Comparison of ENCODE assay signal across 1 cellular context in the genomic region with DNA sequence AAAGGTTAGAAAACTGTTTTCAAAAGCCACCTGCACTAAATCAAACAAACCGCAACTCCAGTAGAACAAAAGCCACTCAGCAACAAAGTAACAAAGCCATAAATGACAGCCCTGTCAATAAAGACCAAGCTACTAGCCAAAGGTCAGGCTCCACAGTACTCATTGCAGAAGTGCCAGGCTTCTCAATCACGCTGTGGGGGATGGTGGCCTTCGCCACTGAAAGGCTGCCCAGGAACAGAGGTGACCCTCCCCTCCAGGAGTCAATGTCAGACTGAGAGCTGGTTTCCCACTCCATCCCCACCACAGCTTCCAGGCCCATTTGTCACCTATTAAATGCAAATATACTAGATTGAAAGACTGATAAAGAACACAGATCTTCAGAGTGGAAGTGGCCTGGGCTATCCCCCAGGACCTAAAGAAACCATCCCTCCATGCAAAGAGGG.
TF ChIP-seq lines count a peak whose summit lies in the region.

No MANE protein-coding gene starts in this region.

TF ChIP-seq in HepG2, 621 proteins besides CTCF, POLR2A, EP300 and RAD21 (continued from another document and continues in another):
- TF ChIP-seq, protein P1, sequence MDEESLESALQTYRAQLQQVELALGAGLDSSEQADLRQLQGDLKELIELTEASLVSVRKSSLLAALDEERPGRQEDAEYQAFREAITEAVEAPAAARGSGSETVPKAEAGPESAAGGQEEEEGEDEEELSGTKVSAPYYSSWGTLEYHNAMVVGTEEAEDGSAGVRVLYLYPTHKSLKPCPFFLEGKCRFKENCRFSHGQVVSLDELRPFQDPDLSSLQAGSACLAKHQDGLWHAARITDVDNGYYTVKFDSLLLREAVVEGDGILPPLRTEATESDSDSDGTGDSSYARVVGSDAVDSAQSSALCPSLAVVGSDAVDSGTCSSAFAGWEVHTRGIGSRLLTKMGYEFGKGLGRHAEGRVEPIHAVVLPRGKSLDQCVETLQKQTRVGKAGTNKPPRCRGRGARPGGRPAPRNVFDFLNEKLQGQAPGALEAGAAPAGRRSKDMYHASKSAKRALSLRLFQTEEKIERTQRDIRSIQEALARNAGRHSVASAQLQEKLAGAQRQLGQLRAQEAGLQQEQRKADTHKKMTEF (CRISPR knock-in tag; IDR thresholded peaks at IDR 0.05): peak; percentile 83
- TF ChIP-seq ISL2 (CRISPR knock-in tag; IDR thresholded peaks at IDR 0.05): peak; percentile 95
- TF ChIP-seq ZNF572 (CRISPR knock-in tag; IDR thresholded peaks at IDR 0.05): no peak
- TF ChIP-seq ZNF557 (CRISPR knock-in tag; IDR thresholded peaks at IDR 0.05): 0 out of 2 replicates have a peak, but pooled peaks have one; percentile 76
- peak; percentile 89 for TF ChIP-seq HHEX (CRISPR knock-in tag; IDR thresholded peaks at IDR 0.05)
- TF ChIP-seq ZNF644 (CRISPR knock-in tag; IDR thresholded peaks at IDR 0.05; ENCODE audit: low read depth): peak; percentile 87
- peak; percentile 97 for TF ChIP-seq ZSCAN9 (CRISPR knock-in tag; IDR thresholded peaks at IDR 0.05; ENCODE audit: borderline replicate concordance)
- no peak for TF ChIP-seq KLF9 (CRISPR knock-in tag; IDR thresholded peaks at IDR 0.05; ENCODE audit: low read depth)
- 0 out of 2 replicates have a peak, but pooled peaks have one; percentile 59 for TF ChIP-seq CHD2 (IDR thresholded peaks at IDR 0.05; ENCODE audit: low read depth, low read length)
- peak in 1 of 2 experiments; percentile 22; a peak in 1 of 4 replicates for TF ChIP-seq MAFK (conservative IDR thresholded peaks at IDR 0.05 in 1 of 2, IDR thresholded peaks at IDR 0.05 in 1 of 2; ENCODE audit: low read length in 2 of 2)
- peak; percentile 79; the same call in 1 of the 2 replicates for TF ChIP-seq TBX3 (IDR thresholded peaks at IDR 0.05; ENCODE audit: borderline replicate concordance)
- no peak for TF ChIP-seq ZSCAN22 (CRISPR knock-in tag; IDR thresholded peaks at IDR 0.05)
- TF ChIP-seq, protein P2, sequence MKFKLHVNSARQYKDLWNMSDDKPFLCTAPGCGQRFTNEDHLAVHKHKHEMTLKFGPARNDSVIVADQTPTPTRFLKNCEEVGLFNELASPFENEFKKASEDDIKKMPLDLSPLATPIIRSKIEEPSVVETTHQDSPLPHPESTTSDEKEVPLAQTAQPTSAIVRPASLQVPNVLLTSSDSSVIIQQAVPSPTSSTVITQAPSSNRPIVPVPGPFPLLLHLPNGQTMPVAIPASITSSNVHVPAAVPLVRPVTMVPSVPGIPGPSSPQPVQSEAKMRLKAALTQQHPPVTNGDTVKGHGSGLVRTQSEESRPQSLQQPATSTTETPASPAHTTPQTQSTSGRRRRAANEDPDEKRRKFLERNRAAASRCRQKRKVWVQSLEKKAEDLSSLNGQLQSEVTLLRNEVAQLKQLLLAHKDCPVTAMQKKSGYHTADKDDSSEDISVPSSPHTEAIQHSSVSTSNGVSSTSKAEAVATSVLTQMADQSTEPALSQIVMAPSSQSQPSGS (CRISPR knock-in tag; IDR thresholded peaks at IDR 0.05): peak; percentile 79; the same call in 1 of the 2 replicates
- TF ChIP-seq ZSCAN21 (CRISPR knock-in tag; IDR thresholded peaks at IDR 0.05; ENCODE audit: borderline replicate concordance): peak; percentile 79
- TF ChIP-seq MIXL1 (CRISPR knock-in tag; IDR thresholded peaks at IDR 0.05): peak; percentile 93
- peak; percentile 53; the same call in 1 of the 2 replicates for TF ChIP-seq ZNF335 (CRISPR knock-in tag; IDR thresholded peaks at IDR 0.05)
- TF ChIP-seq ZNF24 (IDR thresholded peaks at IDR 0.05): peak; percentile 68; the same call in 1 of the 2 replicates
- TF ChIP-seq, protein P3, sequence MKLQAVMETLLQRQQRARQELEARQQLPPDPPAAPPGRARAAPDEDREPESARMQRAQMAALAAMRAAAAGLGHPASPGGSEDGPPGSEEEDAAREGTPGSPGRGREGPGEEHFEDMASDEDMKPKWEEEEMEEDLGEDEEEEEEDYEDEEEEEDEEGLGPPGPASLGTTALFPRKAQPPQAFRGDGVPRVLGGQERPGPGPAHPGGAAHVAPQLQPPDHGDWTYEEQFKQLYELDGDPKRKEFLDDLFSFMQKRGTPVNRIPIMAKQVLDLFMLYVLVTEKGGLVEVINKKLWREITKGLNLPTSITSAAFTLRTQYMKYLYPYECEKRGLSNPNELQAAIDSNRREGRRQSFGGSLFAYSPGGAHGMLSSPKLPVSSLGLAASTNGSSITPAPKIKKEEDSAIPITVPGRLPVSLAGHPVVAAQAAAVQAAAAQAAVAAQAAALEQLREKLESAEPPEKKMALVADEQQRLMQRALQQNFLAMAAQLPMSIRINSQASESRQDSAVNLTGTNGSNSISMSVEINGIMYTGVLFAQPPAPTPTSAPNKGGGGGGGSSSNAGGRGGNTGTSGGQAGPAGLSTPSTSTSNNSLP (IDR thresholded peaks at IDR 0.05; ENCODE audit: low read depth, low read length): peak; percentile 78; the same call in 1 of the 2 replicates
- TF ChIP-seq NCOA2 (CRISPR knock-in tag; IDR thresholded peaks at IDR 0.05): peak; percentile 89
- TF ChIP-seq, protein P4, sequence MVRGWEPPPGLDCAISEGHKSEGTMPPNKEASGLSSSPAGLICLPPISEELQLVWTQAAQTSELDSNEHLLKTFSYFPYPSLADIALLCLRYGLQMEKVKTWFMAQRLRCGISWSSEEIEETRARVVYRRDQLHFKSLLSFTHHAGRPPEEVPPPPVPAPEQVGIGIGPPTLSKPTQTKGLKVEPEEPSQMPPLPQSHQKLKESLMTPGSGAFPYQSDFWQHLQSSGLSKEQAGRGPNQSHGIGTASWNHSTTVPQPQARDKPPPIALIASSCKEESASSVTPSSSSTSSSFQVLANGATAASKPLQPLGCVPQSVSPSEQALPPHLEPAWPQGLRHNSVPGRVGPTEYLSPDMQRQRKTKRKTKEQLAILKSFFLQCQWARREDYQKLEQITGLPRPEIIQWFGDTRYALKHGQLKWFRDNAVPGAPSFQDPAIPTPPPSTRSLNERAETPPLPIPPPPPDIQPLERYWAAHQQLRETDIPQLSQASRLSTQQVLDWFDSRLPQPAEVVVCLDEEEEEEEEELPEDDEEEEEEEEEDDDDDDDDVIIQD (CRISPR knock-in tag; IDR thresholded peaks at IDR 0.05; ENCODE audit: low read depth): peak; percentile 71; the same call in 1 of the 2 replicates
- peak; percentile 75 for TF ChIP-seq PITX1 (CRISPR knock-in tag; IDR thresholded peaks at IDR 0.05)
- no peak for TF ChIP-seq LCORL (IDR thresholded peaks at IDR 0.05)
- 0 out of 2 replicates have a peak, but pooled peaks have one; percentile 60 for TF ChIP-seq LCORL (CRISPR knock-in tag; IDR thresholded peaks at IDR 0.05)
- TF ChIP-seq TMF1 (CRISPR knock-in tag; IDR thresholded peaks at IDR 0.05; ENCODE audit: low read depth): no peak
- TF ChIP-seq RCOR2 (CRISPR knock-in tag; IDR thresholded peaks at IDR 0.05): peak; percentile 57
- TF ChIP-seq, protein P5, sequence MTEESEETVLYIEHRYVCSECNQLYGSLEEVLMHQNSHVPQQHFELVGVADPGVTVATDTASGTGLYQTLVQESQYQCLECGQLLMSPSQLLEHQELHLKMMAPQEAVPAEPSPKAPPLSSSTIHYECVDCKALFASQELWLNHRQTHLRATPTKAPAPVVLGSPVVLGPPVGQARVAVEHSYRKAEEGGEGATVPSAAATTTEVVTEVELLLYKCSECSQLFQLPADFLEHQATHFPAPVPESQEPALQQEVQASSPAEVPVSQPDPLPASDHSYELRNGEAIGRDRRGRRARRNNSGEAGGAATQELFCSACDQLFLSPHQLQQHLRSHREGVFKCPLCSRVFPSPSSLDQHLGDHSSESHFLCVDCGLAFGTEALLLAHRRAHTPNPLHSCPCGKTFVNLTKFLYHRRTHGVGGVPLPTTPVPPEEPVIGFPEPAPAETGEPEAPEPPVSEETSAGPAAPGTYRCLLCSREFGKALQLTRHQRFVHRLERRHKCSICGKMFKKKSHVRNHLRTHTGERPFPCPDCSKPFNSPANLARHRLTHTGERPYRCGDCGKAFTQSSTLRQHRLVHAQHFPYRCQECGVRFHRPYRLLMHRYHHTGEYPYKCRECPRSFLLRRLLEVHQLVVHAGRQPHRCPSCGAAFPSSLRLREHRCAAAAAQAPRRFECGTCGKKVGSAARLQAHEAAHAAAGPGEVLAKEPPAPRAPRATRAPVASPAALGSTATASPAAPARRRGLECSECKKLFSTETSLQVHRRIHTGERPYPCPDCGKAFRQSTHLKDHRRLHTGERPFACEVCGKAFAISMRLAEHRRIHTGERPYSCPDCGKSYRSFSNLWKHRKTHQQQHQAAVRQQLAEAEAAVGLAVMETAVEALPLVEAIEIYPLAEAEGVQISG (CRISPR knock-in tag; IDR thresholded peaks at IDR 0.05): peak; percentile 75
- peak; percentile 87 for TF ChIP-seq TBX2 (CRISPR knock-in tag; IDR thresholded peaks at IDR 0.05; ENCODE audit: borderline replicate concordance)
- TF ChIP-seq, protein P6, sequence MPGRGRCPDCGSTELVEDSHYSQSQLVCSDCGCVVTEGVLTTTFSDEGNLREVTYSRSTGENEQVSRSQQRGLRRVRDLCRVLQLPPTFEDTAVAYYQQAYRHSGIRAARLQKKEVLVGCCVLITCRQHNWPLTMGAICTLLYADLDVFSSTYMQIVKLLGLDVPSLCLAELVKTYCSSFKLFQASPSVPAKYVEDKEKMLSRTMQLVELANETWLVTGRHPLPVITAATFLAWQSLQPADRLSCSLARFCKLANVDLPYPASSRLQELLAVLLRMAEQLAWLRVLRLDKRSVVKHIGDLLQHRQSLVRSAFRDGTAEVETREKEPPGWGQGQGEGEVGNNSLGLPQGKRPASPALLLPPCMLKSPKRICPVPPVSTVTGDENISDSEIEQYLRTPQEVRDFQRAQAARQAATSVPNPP (CRISPR knock-in tag; IDR thresholded peaks at IDR 0.05): no peak
- TF ChIP-seq KDM3A (CRISPR knock-in tag; IDR thresholded peaks at IDR 0.05; ENCODE audit: low read depth): 0 out of 2 replicates have a peak, but pooled peaks have one; percentile 69
- 0 out of 2 replicates have a peak, but pooled peaks have one; percentile 59 for TF ChIP-seq SMARCC2 (IDR thresholded peaks at IDR 0.05)
- TF ChIP-seq BCL6 (CRISPR knock-in tag; IDR thresholded peaks at IDR 0.05): peak; percentile 97
- no peak for TF ChIP-seq AHR (CRISPR knock-in tag; IDR thresholded peaks at IDR 0.05)
- peak; percentile 85 for TF ChIP-seq XRCC5 (optimal IDR thresholded peaks at IDR 0.05; ENCODE audit: low read length)
- peak; percentile 83 for TF ChIP-seq CEBPG (CRISPR knock-in tag; IDR thresholded peaks at IDR 0.05)
- TF ChIP-seq, protein P7, sequence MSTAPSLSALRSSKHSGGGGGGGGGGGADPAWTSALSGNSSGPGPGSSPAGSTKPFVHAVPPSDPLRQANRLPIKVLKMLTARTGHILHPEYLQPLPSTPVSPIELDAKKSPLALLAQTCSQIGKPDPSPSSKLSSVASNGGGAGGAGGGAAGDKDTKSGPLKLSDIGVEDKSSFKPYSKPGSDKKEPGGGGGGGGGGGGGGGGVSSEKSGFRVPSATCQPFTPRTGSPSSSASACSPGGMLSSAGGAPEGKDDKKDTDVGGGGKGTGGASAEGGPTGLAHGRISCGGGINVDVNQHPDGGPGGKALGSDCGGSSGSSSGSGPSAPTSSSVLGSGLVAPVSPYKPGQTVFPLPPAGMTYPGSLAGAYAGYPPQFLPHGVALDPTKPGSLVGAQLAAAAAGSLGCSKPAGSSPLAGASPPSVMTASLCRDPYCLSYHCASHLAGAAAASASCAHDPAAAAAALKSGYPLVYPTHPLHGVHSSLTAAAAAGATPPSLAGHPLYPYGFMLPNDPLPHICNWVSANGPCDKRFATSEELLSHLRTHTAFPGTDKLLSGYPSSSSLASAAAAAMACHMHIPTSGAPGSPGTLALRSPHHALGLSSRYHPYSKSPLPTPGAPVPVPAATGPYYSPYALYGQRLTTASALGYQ (CRISPR knock-in tag; IDR thresholded peaks at IDR 0.05): peak; percentile 86
- no peak for TF ChIP-seq ZNF841 (CRISPR knock-in tag; IDR thresholded peaks at IDR 0.05; ENCODE audit: borderline replicate concordance)
- TF ChIP-seq KMT2B (CRISPR knock-in tag; IDR thresholded peaks at IDR 0.05): peak; percentile 43; the same call in 1 of the 2 replicates
- TF ChIP-seq MTA1 (CRISPR knock-in tag; IDR thresholded peaks at IDR 0.05; ENCODE audit: borderline replicate concordance): peak; percentile 78
- TF ChIP-seq ZNF326 (CRISPR knock-in tag; IDR thresholded peaks at IDR 0.05; ENCODE audit: borderline replicate concordance): no peak
- peak; percentile 85; the same call in 1 of the 2 replicates for TF ChIP-seq NCOR1 (IDR thresholded peaks at IDR 0.05; ENCODE audit: borderline replicate concordance, low read length)
- TF ChIP-seq, protein P8, sequence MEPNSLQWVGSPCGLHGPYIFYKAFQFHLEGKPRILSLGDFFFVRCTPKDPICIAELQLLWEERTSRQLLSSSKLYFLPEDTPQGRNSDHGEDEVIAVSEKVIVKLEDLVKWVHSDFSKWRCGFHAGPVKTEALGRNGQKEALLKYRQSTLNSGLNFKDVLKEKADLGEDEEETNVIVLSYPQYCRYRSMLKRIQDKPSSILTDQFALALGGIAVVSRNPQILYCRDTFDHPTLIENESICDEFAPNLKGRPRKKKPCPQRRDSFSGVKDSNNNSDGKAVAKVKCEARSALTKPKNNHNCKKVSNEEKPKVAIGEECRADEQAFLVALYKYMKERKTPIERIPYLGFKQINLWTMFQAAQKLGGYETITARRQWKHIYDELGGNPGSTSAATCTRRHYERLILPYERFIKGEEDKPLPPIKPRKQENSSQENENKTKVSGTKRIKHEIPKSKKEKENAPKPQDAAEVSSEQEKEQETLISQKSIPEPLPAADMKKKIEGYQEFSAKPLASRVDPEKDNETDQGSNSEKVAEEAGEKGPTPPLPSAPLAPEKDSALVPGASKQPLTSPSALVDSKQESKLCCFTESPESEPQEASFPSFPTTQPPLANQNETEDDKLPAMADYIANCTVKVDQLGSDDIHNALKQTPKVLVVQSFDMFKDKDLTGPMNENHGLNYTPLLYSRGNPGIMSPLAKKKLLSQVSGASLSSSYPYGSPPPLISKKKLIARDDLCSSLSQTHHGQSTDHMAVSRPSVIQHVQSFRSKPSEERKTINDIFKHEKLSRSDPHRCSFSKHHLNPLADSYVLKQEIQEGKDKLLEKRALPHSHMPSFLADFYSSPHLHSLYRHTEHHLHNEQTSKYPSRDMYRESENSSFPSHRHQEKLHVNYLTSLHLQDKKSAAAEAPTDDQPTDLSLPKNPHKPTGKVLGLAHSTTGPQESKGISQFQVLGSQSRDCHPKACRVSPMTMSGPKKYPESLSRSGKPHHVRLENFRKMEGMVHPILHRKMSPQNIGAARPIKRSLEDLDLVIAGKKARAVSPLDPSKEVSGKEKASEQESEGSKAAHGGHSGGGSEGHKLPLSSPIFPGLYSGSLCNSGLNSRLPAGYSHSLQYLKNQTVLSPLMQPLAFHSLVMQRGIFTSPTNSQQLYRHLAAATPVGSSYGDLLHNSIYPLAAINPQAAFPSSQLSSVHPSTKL (CRISPR knock-in tag; IDR thresholded peaks at IDR 0.05): peak; percentile 96
- peak; percentile 87 for TF ChIP-seq FOXO1 (CRISPR knock-in tag; IDR thresholded peaks at IDR 0.05)
- no peak for TF ChIP-seq KDM1A (CRISPR knock-in tag; IDR thresholded peaks at IDR 0.05)
- no peak; the same call in 1 of the 2 replicates for TF ChIP-seq ZSCAN29 (CRISPR knock-in tag; conservative IDR thresholded peaks at IDR 0.05)
- TF ChIP-seq, protein P9, sequence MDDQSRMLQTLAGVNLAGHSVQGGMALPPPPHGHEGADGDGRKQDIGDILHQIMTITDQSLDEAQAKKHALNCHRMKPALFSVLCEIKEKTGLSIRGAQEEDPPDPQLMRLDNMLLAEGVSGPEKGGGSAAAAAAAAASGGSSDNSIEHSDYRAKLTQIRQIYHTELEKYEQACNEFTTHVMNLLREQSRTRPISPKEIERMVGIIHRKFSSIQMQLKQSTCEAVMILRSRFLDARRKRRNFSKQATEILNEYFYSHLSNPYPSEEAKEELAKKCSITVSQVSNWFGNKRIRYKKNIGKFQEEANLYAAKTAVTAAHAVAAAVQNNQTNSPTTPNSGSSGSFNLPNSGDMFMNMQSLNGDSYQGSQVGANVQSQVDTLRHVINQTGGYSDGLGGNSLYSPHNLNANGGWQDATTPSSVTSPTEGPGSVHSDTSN (CRISPR knock-in tag; IDR thresholded peaks at IDR 0.05; ENCODE audit: borderline replicate concordance): peak; percentile 63; the same call in 1 of the 2 replicates
- TF ChIP-seq ZNF124 (CRISPR knock-in tag; IDR thresholded peaks at IDR 0.05): peak; percentile 67
